10 cellular contexts compared by ENCODE assay signal in genomic region chr2:186913870-186914269, GRCh38.
A peak's percentile ranks its signal among the peaks of the same experiment; 100 is the strongest.
DNase-seq lines count a peak whose midpoint lies in the region; ATAC-seq and TF ChIP-seq lines count a peak whose summit lies in the region.
"Had no signal": no experiment of that assay in that cellular context is flagged by ENCODE, and none has a peak within 500 bp of the region (broad histone marks: within the 10 kb centered on the region; RNA-seq: fewer than 3 reads in every experiment).

No MANE protein-coding gene starts in this region.

- H3K4me1 ChIP-seq in osteoblast (ENCODE audit: insufficient read depth, low read length): no peaks in the 10 kb centered on the region
- no peaks in the 10 kb centered on the region for H3K4me1 ChIP-seq in right lobe of liver
- no peaks in the 10 kb centered on the region for H3K4me1 ChIP-seq in colonic mucosa

- no peak overlapping the region for H3K27ac ChIP-seq in osteoblast (ENCODE audit: low read depth, low read length)
- H3K27ac ChIP-seq in right lobe of liver: no peak overlapping the region
- no peak overlapping the region for H3K27ac ChIP-seq in colonic mucosa

- H3K4me3 ChIP-seq in osteoblast (ENCODE audit: insufficient read depth, low read length) (no peak overlapping the region), right lobe of liver (no peak overlapping the region), colonic mucosa (no peak overlapping the region)

- H3K36me3 ChIP-seq in osteoblast (ENCODE audit: insufficient read depth, low read length): no peaks in the 10 kb centered on the region
- H3K36me3 ChIP-seq in right lobe of liver: no peaks in the 10 kb centered on the region
- H3K36me3 ChIP-seq in colonic mucosa: no peaks in the 10 kb centered on the region

- no peaks in the 10 kb centered on the region for H3K9me3 ChIP-seq in osteoblast (ENCODE audit: low read depth, low read length)
- no peaks in the 10 kb centered on the region for H3K9me3 ChIP-seq in right lobe of liver
- H3K9me3 ChIP-seq in colonic mucosa: no peaks in the 10 kb centered on the region

- H3K27me3 ChIP-seq in osteoblast (ENCODE audit: insufficient read depth, low read length) (no peaks in the 10 kb centered on the region), right lobe of liver (no peaks in the 10 kb centered on the region), colonic mucosa (no peaks in the 10 kb centered on the region)

- 38% methylated on average over 5 of the region's 5 CpGs for WGBS in right lobe of liver (ENCODE audit: insufficient coverage, low coverage, low lambda C conversion rate, missing lambda C conversion rate)

- intact Hi-C loops in right lobe of liver (cut with DNase I) (no loop called here), colonic mucosa (cut with DNase I) (no loop called here)

- H3K9ac ChIP-seq in colonic mucosa (ENCODE audit: low read depth in 2 of 2, low read length in 2 of 2): no peak overlapping the region

- H3K79me2 ChIP-seq in osteoblast (ENCODE audit: insufficient read depth, low read length): no peaks in the 10 kb centered on the region

- TF ChIP-seq CTCF in osteoblast (IDR thresholded peaks at IDR 0.05; ENCODE audit: extremely low read depth, low read depth, low read length) (no peak), right lobe of liver (IDR thresholded peaks at IDR 0.05) (no peak), colonic mucosa (IDR thresholded peaks at IDR 0.05) (no peak)

- TF ChIP-seq POLR2A in right lobe of liver (IDR thresholded peaks at IDR 0.05): no peak

- H2AFZ ChIP-seq in osteoblast (ENCODE audit: low read length): no peak overlapping the region

- H4K20me1 ChIP-seq in osteoblast (ENCODE audit: insufficient read depth, low read length): no peaks in the 10 kb centered on the region

- H3K4me2 ChIP-seq in osteoblast (ENCODE audit: insufficient read depth, low read length): no peak overlapping the region

- DNase-seq in osteoblast (ENCODE audit: insufficient read length, low spot score, missing footprints): peak; percentile 27
- no peak for DNase-seq in NCI-H524 (lab: John Stamatoyannopoulos, UW)
- no peak for DNase-seq in right lobe of liver
- no peak for DNase-seq in colonic mucosa
- DNase-seq: natural killer cell; NCI-H446; stimulated activated CD4-positive, alpha-beta T cell treated with anti-CD3 and anti-CD28 coated beads, Interleukin-2, amount 100 ng/mL, for 24 hours had no signal

- ATAC-seq in GM19324 (IDR thresholded peaks at IDR 0.05; ENCODE audit: low FRiP score, unreplicated experiment) (peak; percentile 99), HG02759 (IDR thresholded peaks at IDR 0.05; ENCODE audit: unreplicated experiment) (peak; percentile 77), HG03558 (IDR thresholded peaks at IDR 0.05; ENCODE audit: extremely low read depth, unreplicated experiment) (peak; percentile 93), right lobe of liver (no peak)
- ATAC-seq: natural killer cell had no signal

Comparison
In these comparisons a context has a peak if more than half of its experiments do, and no peak if none do; other contexts are left out.
1. ATAC-seq: peak in GM19324 (single experiment), HG02759 (single experiment) and HG03558 (single experiment); none in right lobe of liver (0 of 4).